8 cellular contexts compared by ENCODE assay signal in genomic region chr20:2508631-2509467, GRCh38. TPM values are rescaled to one million over a fixed set of nuclear protein-coding genes. Genes with fewer than 3 reads are reported as not detected.
A peak's percentile ranks its signal among the peaks of the same experiment; 100 is the strongest.
DNase-seq lines count a peak whose midpoint lies in the region; ATAC-seq and TF ChIP-seq lines count a peak whose summit lies in the region.

Gene ZNF343, minus strand, starts transcription at chr20:2508915. Its CDS starts 15,020 bp downstream, at chr20:2493895.

- H3K4me3 ChIP-seq in duodenal mucosa (ENCODE audit: low read depth in 1 of 2, low read length in 2 of 2) (peak within 1 kb of the TSS; percentile 78 to 91), lower lobe of right lung (peak within 1 kb of the TSS; percentile 88)

- H3K27me3 ChIP-seq in duodenal mucosa (ENCODE audit: control insufficient read depth in 1 of 2, insufficient read depth in 2 of 2, low read length in 2 of 2) = no peaks in the 10 kb centered on the region
- H3K27me3 ChIP-seq in lower lobe of right lung (ENCODE audit: low read depth) = no peaks in the 10 kb centered on the region

- H3K9me3 ChIP-seq in duodenal mucosa (ENCODE audit: control insufficient read depth in 1 of 2, low read length in 2 of 2) = no peaks in the 10 kb centered on the region
- no peaks in the 10 kb centered on the region for H3K9me3 ChIP-seq in lower lobe of right lung

- TF ChIP-seq CTCF in CD14-positive monocyte (IDR thresholded peaks at IDR 0.05) (no peak), lower lobe of right lung (IDR thresholded peaks at IDR 0.05) (no peak)

- H3K4me1 Mint-ChIP-seq in CD14-positive monocyte = peaks cover 20% of the 10 kb centered on the region

- H3K4me1 ChIP-seq in duodenal mucosa (ENCODE audit: control insufficient read depth in 1 of 2, insufficient read depth in 2 of 2, low read length in 2 of 2) (peaks cover 7% of the 10 kb centered on the region in 2 donors), lower lobe of right lung (peaks cover 15% of the 10 kb centered on the region)

- H3K27ac ChIP-seq in duodenal mucosa (ENCODE audit: low read depth, low read length) = peak within 1 kb of the TSS; percentile 84
- H3K27ac ChIP-seq in lower lobe of right lung = peak within 1 kb of the TSS; percentile 89

- peaks cover 0 to 3% (median 0%) of the 10 kb centered on the region in 7 donors for H3K9me3 Mint-ChIP-seq in CD14-positive monocyte

- intact Hi-C loops in CD14-positive monocyte (cut with micrococcal nuclease) (loop anchor here (5.0 kb wide), 1 partner anchor 37 kb away; the partner anchor contains the start of gene SNRPB (in 2 of the 2)), lower lobe of right lung (cut with DNase I) (no loop called here)

- H3K27ac Mint-ChIP-seq in CD14-positive monocyte = peak within 1 kb of the TSS; percentile 81 to 99 (median 96)

- H3K36me3 ChIP-seq in duodenal mucosa (ENCODE audit: control insufficient read depth in 1 of 2, insufficient read depth in 2 of 2, low read length in 2 of 2) (no peaks in the 10 kb centered on the region), lower lobe of right lung (no peaks in the 10 kb centered on the region)

- ATAC-seq in GM19328 (IDR thresholded peaks at IDR 0.05; ENCODE audit: unreplicated experiment) (peak; percentile 93), HG03469 (IDR thresholded peaks at IDR 0.05; ENCODE audit: unreplicated experiment) (peak; percentile 79), lower lobe of right lung (peak; percentile 96 to 98)

- H3K4me3 Mint-ChIP-seq in CD14-positive monocyte = peak within 1 kb of the TSS; percentile 98 to 100

- H3K9ac ChIP-seq in duodenal mucosa (ENCODE audit: low read depth in 1 of 2, low read length in 2 of 2) = peak within 1 kb of the TSS; percentile 75 to 87

- DNase-seq in CD14-positive monocyte (ENCODE audit: low spot score) (peak; percentile 73), NCI-H748 treated with DMSO at 0.1 percent for 48 hours (lab: John Stamatoyannopoulos, UW) (peak; percentile 89), lower lobe of right lung (peak; percentile 85)
- DNase-seq in activated CD4-positive, alpha-beta T cell treated with anti-CD3 and anti-CD28 coated beads, Interleukin-2, amount 50 U/mL, for 48 hours = peak; percentile 75 to 80
- peak; percentile 52 to 59 (median 57) for DNase-seq in stimulated activated CD4-positive, alpha-beta T cell treated with anti-CD3 and anti-CD28 coated beads, TNF-alpha, amount 100 ng/mL, for 4 hours (ENCODE audit: low read depth in 3 of 3)

- H3K27me3 Mint-ChIP-seq in CD14-positive monocyte (ENCODE audit: low read depth in 3 of 3) = peaks cover 5 to 16% (median 8%) of the 10 kb centered on the region in 3 donors

- H3K36me3 Mint-ChIP-seq in CD14-positive monocyte = no peaks in the 10 kb centered on the region

RNA-seq across cellular contexts. Expression of gene ZNF343, which starts in this region (rescaled TPM):
- polyA plus RNA-seq in CD14-positive monocyte = 1 to 10 TPM; 1.3 TPM
- 8.8 TPM for total RNA-seq in lower lobe of right lung

Comparison
In these comparisons a context has a peak if more than half of its experiments do, and no peak if none do; other contexts are left out.
1. Peak in every context shown above with its lines: DNase-seq, ATAC-seq, H3K4me3 ChIP-seq and H3K27ac ChIP-seq.